ENCODE assay signal across 14 cellular contexts in the genomic region with DNA sequence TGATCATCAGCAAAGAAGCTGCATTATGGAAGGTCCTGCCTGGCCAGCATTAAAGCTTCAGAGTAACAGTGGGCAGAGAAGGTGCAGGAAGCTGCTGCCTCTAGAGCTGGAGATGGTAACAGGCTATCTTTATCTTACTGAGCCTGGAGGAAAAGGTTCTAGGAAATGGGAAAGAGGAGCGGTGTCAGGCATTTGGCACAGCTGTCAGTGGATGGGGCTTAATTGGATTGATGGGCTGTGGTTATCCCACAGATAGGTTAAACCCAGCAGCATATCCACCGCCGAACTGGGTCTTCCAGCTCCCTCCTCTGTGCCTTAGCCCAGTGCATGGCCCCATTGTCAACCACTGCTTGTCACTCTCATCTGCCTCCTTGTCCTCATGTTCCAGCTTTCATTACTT.
"Had no signal": no experiment of that assay in that cellular context is flagged by ENCODE, and none has a peak within 500 bp of the region (broad histone marks: within the 10 kb centered on the region; RNA-seq: fewer than 3 reads in every experiment).

No MANE protein-coding gene starts in this region.

- H3K27ac Mint-ChIP-seq: activated naive CD8-positive, alpha-beta T cell treated with anti-CD3 and anti-CD28 coated beads for 36 hours; progenitor cell of endocrine pancreas had no signal

- H3K9me3 ChIP-seq: breast epithelium, thoracic aorta had no signal

- H3K27ac ChIP-seq: breast epithelium, thoracic aorta had no signal

- H3K27me3 Mint-ChIP-seq: activated CD4-positive, alpha-beta memory T cell treated with anti-CD3 and anti-CD28 coated beads for 36 hours; activated naive CD8-positive, alpha-beta T cell treated with anti-CD3 and anti-CD28 coated beads for 36 hours; progenitor cell of endocrine pancreas had no signal

- ATAC-seq: sciatic nerve; stimulated activated naive CD8-positive, alpha-beta T cell treated with anti-CD3 and anti-CD28 coated beads, Interleukin-15, Interleukin-2, amounts not matched to agents 100 U/mL and 50 U/mL, for 24 hours had no signal

- DNase-seq: activated CD4-positive, alpha-beta memory T cell treated with anti-CD3 and anti-CD28 coated beads for 36 hours; activated gamma-delta T cell; activated naive CD8-positive, alpha-beta T cell treated with anti-CD3 and anti-CD28 coated beads for 36 hours; activated T-cell treated with anti-CD3 and anti-CD28 coated beads, Interleukin-2, amount 50 U/mL, for 48 hours; aorta; occipital lobe; stimulated activated CD4-positive, alpha-beta T cell treated with anti-CD3 and anti-CD28 coated beads, Interleukin-12 subunit alpha, Interleukin-12 subunit beta, amount 100 ng/mL, for 4 hours; stimulated activated naive CD8-positive, alpha-beta T cell treated with anti-CD3 and anti-CD28 coated beads, Interleukin-15, Interleukin-2, amounts not matched to agents 100 U/mL and 50 U/mL, for 24 hours; SW 1271 had no signal

- H3K4me3 Mint-ChIP-seq: activated CD4-positive, alpha-beta memory T cell treated with anti-CD3 and anti-CD28 coated beads for 36 hours; activated naive CD8-positive, alpha-beta T cell treated with anti-CD3 and anti-CD28 coated beads for 36 hours; T-helper 2 cell treated with Interferon-gamma antibody and Interleukin-4, amounts not matched to agents 5 μg/mL and 100 μg/mL, for 36 hours had no signal

- H3K27me3 ChIP-seq: breast epithelium had no signal

- H3K9me3 Mint-ChIP-seq: activated CD4-positive, alpha-beta memory T cell treated with anti-CD3 and anti-CD28 coated beads for 36 hours; activated naive CD8-positive, alpha-beta T cell treated with anti-CD3 and anti-CD28 coated beads for 36 hours; T-helper 2 cell treated with Interferon-gamma antibody and Interleukin-4, amounts not matched to agents 5 μg/mL and 100 μg/mL, for 36 hours had no signal

- H3K36me3 ChIP-seq: breast epithelium, thoracic aorta had no signal

- H3K4me3 ChIP-seq: breast epithelium, thoracic aorta had no signal

- H3K36me3 Mint-ChIP-seq: activated CD4-positive, alpha-beta memory T cell treated with anti-CD3 and anti-CD28 coated beads for 36 hours had no signal
